ENCODE assay signal across 12 cellular contexts in genomic region chr2:160409480-160409879, GRCh38.
DNase-seq lines count a peak whose midpoint lies in the region; ATAC-seq and TF ChIP-seq lines count a peak whose summit lies in the region.
"Had no signal": no experiment of that assay in that cellular context is flagged by ENCODE, and none has a peak within 500 bp of the region (broad histone marks: within the 10 kb centered on the region; RNA-seq: fewer than 3 reads in every experiment).

No MANE protein-coding gene starts in this region.

- peaks cover 57% of the 10 kb centered on the region for H3K4me1 ChIP-seq in BLaER1

- intact Hi-C loops in natural killer cell (cut with micrococcal nuclease): loop anchor here (5.0 to 10.0 kb wide), 2 partner anchors 37 to 55 kb away; no protein-coding TSS in a partner anchor

- H3K4me2 ChIP-seq in BLaER1: peak overlapping the region; percentile 24; the same call in 1 of the 2 replicates

- H3K27ac ChIP-seq in BLaER1: no peak overlapping the region

- H3K27me3 ChIP-seq in BLaER1: no peaks in the 10 kb centered on the region
- H3K27me3 ChIP-seq: upper lobe of left lung had no signal

- no peak for TF ChIP-seq CTCF in natural killer cell (IDR thresholded peaks at IDR 0.05)

- no peak for DNase-seq in central memory CD8-positive, alpha-beta T cell (ENCODE audit: low spot score in 2 of 2)
- DNase-seq in natural killer cell (no peak), globus pallidus (ENCODE audit: low spot score) (no peak), MV-4-11 (lab: John Stamatoyannopoulos, UW) (no peak), NCI-H524 treated with DMSO at 0.1 percent for 48 hours (lab: John Stamatoyannopoulos, UW) (no peak)
- DNase-seq: NCI-H2029 treated with DMSO at 0.1 percent for 48 hours, T1000 had no signal

- ATAC-seq in central memory CD8-positive, alpha-beta T cell (replicated peaks; ENCODE audit: extremely low read depth, poor library complexity, severe bottlenecking): no peak
- no peak for ATAC-seq in natural killer cell
- ATAC-seq in HG02840 (IDR thresholded peaks at IDR 0.05; ENCODE audit: low FRiP score, unreplicated experiment): no peak
- ATAC-seq: HepG2 had no signal

- H3K4me1 Mint-ChIP-seq in IgD-negative memory B cell (peaks cover 33 to 52% (median 50%) of the 10 kb centered on the region in 3 donors), natural killer cell (peaks cover 68 to 72% of the 10 kb centered on the region in 2 donors)
- peaks cover 61% of the 10 kb centered on the region for H3K4me1 Mint-ChIP-seq in central memory CD8-positive, alpha-beta T cell

- H3K9ac ChIP-seq in BLaER1: no peak overlapping the region

- H3K27ac Mint-ChIP-seq in IgD-negative memory B cell (peak overlapping the region in 2 of 3 donors; percentile 88 to 95), natural killer cell (peak overlapping the region; percentile 94 to 96)
- H3K27ac Mint-ChIP-seq in central memory CD8-positive, alpha-beta T cell (ENCODE audit: low read depth): peak overlapping the region; percentile 95

- H3K9me3 ChIP-seq in BLaER1: no peaks in the 10 kb centered on the region
- H3K9me3 ChIP-seq: upper lobe of left lung had no signal

- H3K9me3 Mint-ChIP-seq in IgD-negative memory B cell: no peaks in the 10 kb centered on the region
- no peaks in the 10 kb centered on the region for H3K9me3 Mint-ChIP-seq in central memory CD8-positive, alpha-beta T cell
- H3K9me3 Mint-ChIP-seq in natural killer cell: no peaks in the 10 kb centered on the region

- peak overlapping the region; percentile 4 to 94 (median 58) for H3K4me3 Mint-ChIP-seq in IgD-negative memory B cell
- peak overlapping the region; percentile 90 for H3K4me3 Mint-ChIP-seq in central memory CD8-positive, alpha-beta T cell
- peak overlapping the region; percentile 96 for H3K4me3 Mint-ChIP-seq in natural killer cell

- no peak overlapping the region for H3K4me3 ChIP-seq in BLaER1
- H3K4me3 ChIP-seq: upper lobe of left lung had no signal

- peaks cover 3% of the 10 kb centered on the region for H3K36me3 Mint-ChIP-seq in IgD-negative memory B cell
- peaks cover 13% of the 10 kb centered on the region for H3K36me3 Mint-ChIP-seq in central memory CD8-positive, alpha-beta T cell (ENCODE audit: insufficient read depth)
- no peaks in the 10 kb centered on the region for H3K36me3 Mint-ChIP-seq in natural killer cell

- H4K20me1 ChIP-seq in BLaER1: no peaks in the 10 kb centered on the region

- no peaks in the 10 kb centered on the region for H3K36me3 ChIP-seq in BLaER1
- H3K36me3 ChIP-seq: upper lobe of left lung had no signal

- peaks cover 11% of the 10 kb centered on the region for H3K27me3 Mint-ChIP-seq in IgD-negative memory B cell
- H3K27me3 Mint-ChIP-seq in central memory CD8-positive, alpha-beta T cell: no peaks in the 10 kb centered on the region
- no peaks in the 10 kb centered on the region for H3K27me3 Mint-ChIP-seq in natural killer cell (ENCODE audit: low read depth in 2 of 2)
